Comparison of ENCODE assay signal across 15 cellular contexts in the genomic region with DNA sequence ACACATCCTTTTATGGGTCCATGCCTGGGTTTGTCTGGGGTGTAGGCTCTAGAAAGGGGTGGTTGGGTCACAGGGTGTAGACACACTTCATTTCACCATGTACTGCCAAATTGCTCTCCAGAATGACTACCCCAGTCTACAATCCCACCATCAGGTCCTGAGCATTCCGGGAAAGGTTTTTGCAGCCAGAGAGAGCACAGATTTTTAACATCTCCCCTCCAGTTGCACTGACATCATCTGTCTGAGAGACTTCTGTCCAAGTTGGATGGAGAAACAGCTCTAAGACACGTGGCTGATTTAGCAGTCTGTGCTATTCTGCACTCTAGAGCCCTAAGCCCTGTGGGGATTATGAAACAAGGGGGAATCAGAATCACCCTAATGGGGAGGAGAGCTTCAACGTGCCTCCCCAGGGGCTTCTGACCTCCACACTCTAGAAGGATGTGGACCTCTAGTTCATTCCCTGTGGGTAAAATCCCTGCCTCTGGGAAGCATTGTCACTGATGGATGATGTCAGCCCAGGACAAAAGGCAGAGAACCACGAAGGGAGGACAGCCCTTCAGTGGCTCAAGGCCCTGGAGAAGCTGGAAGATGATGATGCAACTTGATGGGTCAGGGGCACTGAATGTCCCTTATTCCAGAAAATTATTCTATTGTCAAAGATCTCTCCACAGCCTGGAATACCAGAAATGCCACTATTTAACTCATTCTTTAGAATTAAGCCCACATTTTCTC.
DNase-seq lines count a peak whose midpoint lies in the region; ATAC-seq and TF ChIP-seq lines count a peak whose summit lies in the region.
"Had no signal": no experiment of that assay in that cellular context is flagged by ENCODE, and none has a peak within 500 bp of the region (broad histone marks: within the 10 kb centered on the region; RNA-seq: fewer than 3 reads in every experiment).

No MANE protein-coding gene starts in this region.

- no peaks in the 10 kb centered on the region for H3K36me3 ChIP-seq in CD4-positive, alpha-beta memory T cell (ENCODE audit: insufficient read depth, low read length)
- H3K36me3 ChIP-seq in RWPE2 (ENCODE audit: low read depth) (no peaks in the 10 kb centered on the region), psoas muscle (ENCODE audit: insufficient read depth in 1 of 2, low read depth in 1 of 2) (no peaks in the 10 kb centered on the region), neural progenitor cell (no peaks in the 10 kb centered on the region)
- H3K36me3 ChIP-seq: neutrophil had no signal

- H3K4me3 Mint-ChIP-seq in CD4-positive, alpha-beta memory T cell, result peak overlapping the region in 4 of 8 donors; percentile 6 to 68 (median 38)
- no peak overlapping the region for H3K4me3 Mint-ChIP-seq in neural progenitor cell
- H3K4me3 Mint-ChIP-seq: stimulated activated naive B cell treated with anti-CD40 and anti-IgM and Interleukin-4, amounts not matched to agents 10 μg/mL and 1 μg/mL and 100 μg/mL, for 72 hours had no signal

- no peaks in the 10 kb centered on the region for H3K79me2 ChIP-seq in neural progenitor cell (ENCODE audit: low read depth)

- H3K9ac ChIP-seq in neural progenitor cell, result no peak overlapping the region

- H4K20me1 ChIP-seq in neural progenitor cell (ENCODE audit: low read depth), result no peaks in the 10 kb centered on the region

- no peaks in the 10 kb centered on the region for H3K9me3 Mint-ChIP-seq in CD4-positive, alpha-beta memory T cell
- H3K9me3 Mint-ChIP-seq in neural progenitor cell, result no peaks in the 10 kb centered on the region
- H3K9me3 Mint-ChIP-seq: stimulated activated naive B cell treated with anti-CD40 and anti-IgM and Interleukin-4, amounts not matched to agents 10 μg/mL and 1 μg/mL and 100 μg/mL, for 72 hours had no signal

- no peak overlapping the region for H3K4me3 ChIP-seq in CD4-positive, alpha-beta memory T cell (ENCODE audit: low read length in 2 of 2)
- H3K4me3 ChIP-seq in RWPE2 (ENCODE audit: severe bottlenecking) (no peak overlapping the region), fibroblast of villous mesenchyme (ENCODE audit: low read depth, low read length) (no peak overlapping the region), psoas muscle (no peak overlapping the region), neural progenitor cell (no peak overlapping the region)

- DNase-seq in CD4-positive, alpha-beta memory T cell, result no peak
- DNase-seq in RWPE2 (ENCODE audit: low spot score) (no peak), fibroblast of villous mesenchyme (ENCODE audit: low read depth) (peak; percentile 51), psoas muscle (no peak), substantia nigra (lab: John Stamatoyannopoulos, UW) (no peak), neural progenitor cell (ENCODE audit: low spot score) (no peak), dermis blood vessel endothelial cell (no peak)
- DNase-seq: activated T-cell treated with anti-CD3 and anti-CD28 coated beads, Interleukin-2, amount 50 U/mL, for 1 hour; anterior cingulate cortex; NCI-H510A treated with DMSO at 0.1 percent for 48 hours; SIG-M5 had no signal

- H3K27ac Mint-ChIP-seq in CD4-positive, alpha-beta memory T cell, result peak overlapping the region in 5 of 7 donors; percentile 69 to 82 (median 73)
- H3K27ac Mint-ChIP-seq in neural progenitor cell, result no peak overlapping the region

- no peaks in the 10 kb centered on the region for H3F3A ChIP-seq in neural progenitor cell (ENCODE audit: low read depth)

- H3K4me1 Mint-ChIP-seq in CD4-positive, alpha-beta memory T cell, result peaks cover 41 to 73% (median 53%) of the 10 kb centered on the region in 4 donors
- H3K4me1 Mint-ChIP-seq in neural progenitor cell, result no peaks in the 10 kb centered on the region

- WGBS in psoas muscle, 3 donors, result 13 to 21% (median 16%) methylated on average over 4 of the region's 4 CpGs

- POLR2A ChIA-PET in CD4-positive, alpha-beta memory T cell (lab: Charles Lee; ENCODE audit: partially characterized antibody), result interaction anchor here (0.9 to 3.6 kb wide), 11 partner anchors 10 to 239 kb away, joined by 3 to 26 read pairs (median 4); partner anchors contain the start of gene CD200R1

- H3K4me2 ChIP-seq in neural progenitor cell, result no peak overlapping the region

- CTCF ChIA-PET in CD4-positive, alpha-beta memory T cell (lab: Charles Lee; ENCODE audit: partially characterized antibody), result interaction anchor here (1.2 to 2.5 kb wide), 7 partner anchors 11 to 192 kb away, joined by 3 to 17 read pairs (median 5); no protein-coding TSS in a partner anchor

- intact Hi-C loops in CD4-positive, alpha-beta memory T cell (cut with micrococcal nuclease), result loop anchor here (2.0 kb wide), 1 partner anchor 34 kb away; no protein-coding TSS in a partner anchor
- intact Hi-C loops in psoas muscle (cut with DNase I), result no loop called here

- no peaks in the 10 kb centered on the region for H3K27me3 Mint-ChIP-seq in CD4-positive, alpha-beta memory T cell
- H3K27me3 Mint-ChIP-seq in neural progenitor cell (ENCODE audit: insufficient read depth, low read depth), result peaks cover 3% of the 10 kb centered on the region
- H3K27me3 Mint-ChIP-seq: CD4-positive, CD25-positive, alpha-beta regulatory T cell; stimulated activated naive B cell treated with anti-CD40 and anti-IgM and Interleukin-4, amounts not matched to agents 10 μg/mL and 1 μg/mL and 100 μg/mL, for 72 hours had no signal

- TF ChIP-seq CTCF in RWPE2 (IDR thresholded peaks at IDR 0.05; ENCODE audit: poor library complexity, severe bottlenecking), result no peak
- TF ChIP-seq CTCF in fibroblast of villous mesenchyme (IDR thresholded peaks at IDR 0.05; ENCODE audit: insufficient read depth, low read depth, low read length), result no peak
- TF ChIP-seq CTCF in psoas muscle (IDR thresholded peaks at IDR 0.05), result no peak
- TF ChIP-seq CTCF in neural progenitor cell (IDR thresholded peaks at IDR 0.05), result no peak

- no peak for ATAC-seq in RWPE2 (ENCODE audit: low read depth)
- ATAC-seq in psoas muscle, result peak; percentile 37 to 69 (median 62)
- no peak for ATAC-seq in GM21381 (IDR thresholded peaks at IDR 0.05; ENCODE audit: unreplicated experiment)

- H2AFZ ChIP-seq in neural progenitor cell (replicated peaks), result no peak overlapping the region

- H3K36me3 Mint-ChIP-seq in CD4-positive, alpha-beta memory T cell, result no peaks in the 10 kb centered on the region
- no peaks in the 10 kb centered on the region for H3K36me3 Mint-ChIP-seq in neural progenitor cell
- H3K36me3 Mint-ChIP-seq: CD4-positive, CD25-positive, alpha-beta regulatory T cell; stimulated activated naive B cell treated with anti-CD40 and anti-IgM and Interleukin-4, amounts not matched to agents 10 μg/mL and 1 μg/mL and 100 μg/mL, for 72 hours had no signal

- no peaks in the 10 kb centered on the region for H3K9me3 ChIP-seq in CD4-positive, alpha-beta memory T cell (ENCODE audit: control insufficient read depth in 1 of 2, low read length in 2 of 2)
- no peaks in the 10 kb centered on the region for H3K9me3 ChIP-seq in RWPE2 (ENCODE audit: severe bottlenecking)
- no peaks in the 10 kb centered on the region for H3K9me3 ChIP-seq in psoas muscle
- no peaks in the 10 kb centered on the region for H3K9me3 ChIP-seq in neural progenitor cell (ENCODE audit: low read depth)
- H3K9me3 ChIP-seq: neutrophil had no signal

- no peak overlapping the region for H3K27ac ChIP-seq in CD4-positive, alpha-beta memory T cell (ENCODE audit: low read depth, low read length)
- H3K27ac ChIP-seq in RWPE2 (ENCODE audit: poor library complexity, severe bottlenecking) (peak overlapping the region; percentile 79), psoas muscle (peak overlapping the region; percentile 36), substantia nigra (ENCODE audit: low read depth, low read length, poor library complexity, severe bottlenecking) (no peak overlapping the region), neural progenitor cell (no peak overlapping the region)
- H3K27ac ChIP-seq: neutrophil had no signal

- peaks cover 60% of the 10 kb centered on the region for H3K4me1 ChIP-seq in CD4-positive, alpha-beta memory T cell (ENCODE audit: insufficient read depth, low read length)
- H3K4me1 ChIP-seq in RWPE2 (ENCODE audit: insufficient read depth, poor library complexity, severe bottlenecking), result peaks cover 57% of the 10 kb centered on the region
- no peaks in the 10 kb centered on the region for H3K4me1 ChIP-seq in psoas muscle
- H3K4me1 ChIP-seq in neural progenitor cell, result no peaks in the 10 kb centered on the region

- H3K27me3 ChIP-seq in CD4-positive, alpha-beta memory T cell (ENCODE audit: insufficient read depth, low read length), result no peaks in the 10 kb centered on the region
- no peaks in the 10 kb centered on the region for H3K27me3 ChIP-seq in RWPE2 (ENCODE audit: insufficient read depth, poor library complexity, severe bottlenecking)
- no peaks in the 10 kb centered on the region for H3K27me3 ChIP-seq in psoas muscle (ENCODE audit: insufficient read depth in 3 of 3, low read length in 2 of 3)
- no peaks in the 10 kb centered on the region for H3K27me3 ChIP-seq in neural progenitor cell
- H3K27me3 ChIP-seq: neutrophil had no signal

Comparison
In these comparisons a context has a peak if more than half of its experiments do, and no peak if none do; other contexts are left out.
1. H3K27ac ChIP-seq: peak in RWPE2 (single experiment) and psoas muscle (single experiment); none in CD4-positive, alpha-beta memory T cell (single experiment), substantia nigra (single experiment) and neural progenitor cell (single experiment).
2. ATAC-seq: peak in psoas muscle (4 of 4); none in RWPE2 (single experiment) and GM21381 (single experiment).